8 cellular contexts compared by ENCODE assay signal in genomic region chr6:15420959-15421438, GRCh38.
DNase-seq lines count a peak whose midpoint lies in the region; ATAC-seq and TF ChIP-seq lines count a peak whose summit lies in the region.

No MANE protein-coding gene starts in this region.

- ATAC-seq in HG03159 (IDR thresholded peaks at IDR 0.05; ENCODE audit: unreplicated experiment) (peak; percentile 86), upper lobe of right lung (peak; percentile 45)
- ATAC-seq in activated naive CD4-positive, alpha-beta T cell treated with anti-CD3 and anti-CD28 coated beads, Interleukin-2, amount 50 U/mL, for 72 hours, result no peak

- no peak for TF ChIP-seq POLR2A in stomach (IDR thresholded peaks at IDR 0.05)

- H3K36me3 ChIP-seq in upper lobe of right lung (no peaks in the 10 kb centered on the region), stomach (no peaks in the 10 kb centered on the region)

- H3K27me3 ChIP-seq in upper lobe of right lung, result no peaks in the 10 kb centered on the region
- no peaks in the 10 kb centered on the region for H3K27me3 ChIP-seq in stomach

- intact Hi-C loops in upper lobe of right lung (cut with DNase I), result no loop called here
- intact Hi-C loops in stomach (cut with DNase I; ENCODE audit: low total_unique reads), result no loop called here

- no peak for TF ChIP-seq EP300 in stomach (IDR thresholded peaks at IDR 0.05)

- TF ChIP-seq CTCF in upper lobe of right lung (IDR thresholded peaks at IDR 0.05), result no peak
- TF ChIP-seq CTCF in stomach (IDR thresholded peaks at IDR 0.05), result no peak
- no peak for TF ChIP-seq CTCF in osteocyte (IDR thresholded peaks at IDR 0.05)

- H3K27ac ChIP-seq in upper lobe of right lung (no peak overlapping the region), stomach (peak overlapping the region in 1 of 5 donors; percentile 0)

- peaks cover 70% of the 10 kb centered on the region for H3K4me1 Mint-ChIP-seq in activated naive CD4-positive, alpha-beta T cell treated with anti-CD3 and anti-CD28 coated beads, Interleukin-2, amount 50 U/mL, for 24 hours
- H3K4me1 Mint-ChIP-seq in osteocyte (ENCODE audit: unreplicated experiment), result no peaks in the 10 kb centered on the region

- 74 to 86% (median 86%) methylated on average over 10 of the region's 10 CpGs for whole genome bisulfite sequencing in stomach, 5 donors

- peaks cover 5% of the 10 kb centered on the region for H3K9me3 Mint-ChIP-seq in activated naive CD4-positive, alpha-beta T cell treated with anti-CD3 and anti-CD28 coated beads, Interleukin-2, amount 50 U/mL, for 24 hours
- H3K9me3 Mint-ChIP-seq in activated naive CD4-positive, alpha-beta T cell treated with anti-CD3 and anti-CD28 coated beads, Interleukin-2, amount 50 U/mL, for 72 hours, result peaks cover 8 to 10% of the 10 kb centered on the region in 2 donors
- peaks cover 20% of the 10 kb centered on the region for H3K9me3 Mint-ChIP-seq in osteocyte (ENCODE audit: unreplicated experiment)

- H3K36me3 Mint-ChIP-seq in activated naive CD4-positive, alpha-beta T cell treated with anti-CD3 and anti-CD28 coated beads, Interleukin-2, amount 50 U/mL, for 24 hours, result peaks cover 30% of the 10 kb centered on the region
- peaks cover 27 to 71% of the 10 kb centered on the region in 2 donors for H3K36me3 Mint-ChIP-seq in activated naive CD4-positive, alpha-beta T cell treated with anti-CD3 and anti-CD28 coated beads, Interleukin-2, amount 50 U/mL, for 72 hours
- H3K36me3 Mint-ChIP-seq in osteocyte (ENCODE audit: unreplicated experiment), result peaks cover 24% of the 10 kb centered on the region

- DNase-seq in activated naive CD4-positive, alpha-beta T cell treated with anti-CD3 and anti-CD28 coated beads, Interleukin-2, amount 50 U/mL, for 16 hours, result no peak
- DNase-seq in activated naive CD4-positive, alpha-beta T cell treated with anti-CD3 and anti-CD28 coated beads, Interleukin-2, amount 50 U/mL, for 72 hours (ENCODE audit: low spot score in 2 of 2), result no peak
- DNase-seq in upper lobe of right lung, result no peak
- no peak for DNase-seq in stomach
- no peak for DNase-seq in amygdala (lab: John Stamatoyannopoulos, UW)
- no peak for DNase-seq in osteocyte (ENCODE audit: extremely low spot score, unreplicated experiment)

- H3K27ac Mint-ChIP-seq in activated naive CD4-positive, alpha-beta T cell treated with anti-CD3 and anti-CD28 coated beads, Interleukin-2, amount 50 U/mL, for 24 hours, result peak overlapping the region; percentile 92
- H3K27ac Mint-ChIP-seq in activated naive CD4-positive, alpha-beta T cell treated with anti-CD3 and anti-CD28 coated beads, Interleukin-2, amount 50 U/mL, for 72 hours, result peak overlapping the region; percentile 83 to 96
- no peak overlapping the region for H3K27ac Mint-ChIP-seq in osteocyte (ENCODE audit: unreplicated experiment)

- no peaks in the 10 kb centered on the region for H3K27me3 Mint-ChIP-seq in activated naive CD4-positive, alpha-beta T cell treated with anti-CD3 and anti-CD28 coated beads, Interleukin-2, amount 50 U/mL, for 24 hours
- no peaks in the 10 kb centered on the region for H3K27me3 Mint-ChIP-seq in osteocyte (ENCODE audit: unreplicated experiment)

- H3K4me3 ChIP-seq in upper lobe of right lung (no peak overlapping the region), stomach (no peak overlapping the region)

- H3K9me3 ChIP-seq in upper lobe of right lung, result peaks cover 10% of the 10 kb centered on the region
- peaks cover 0 to 17% (median 9%) of the 10 kb centered on the region in 4 donors for H3K9me3 ChIP-seq in stomach

- H3K4me3 Mint-ChIP-seq in activated naive CD4-positive, alpha-beta T cell treated with anti-CD3 and anti-CD28 coated beads, Interleukin-2, amount 50 U/mL, for 24 hours, result peak overlapping the region; percentile 71
- H3K4me3 Mint-ChIP-seq in osteocyte (ENCODE audit: unreplicated experiment), result no peak overlapping the region

- H3K4me1 ChIP-seq in upper lobe of right lung, result peaks cover 10% of the 10 kb centered on the region
- H3K4me1 ChIP-seq in stomach, result peaks cover 8 to 19% (median 12%) of the 10 kb centered on the region in 4 donors

Comparison
In these comparisons a context has a peak if more than half of its experiments do, and no peak if none do; other contexts are left out.
1. ATAC-seq: peak in HG03159 (single experiment) and upper lobe of right lung (single experiment); none in activated naive CD4-positive, alpha-beta T cell treated with anti-CD3 and anti-CD28 coated beads, Interleukin-2, amount 50 U/mL, for 72 hours (0 of 2).